Comparison of ENCODE assay signal across 1 cellular context in the genomic region with DNA sequence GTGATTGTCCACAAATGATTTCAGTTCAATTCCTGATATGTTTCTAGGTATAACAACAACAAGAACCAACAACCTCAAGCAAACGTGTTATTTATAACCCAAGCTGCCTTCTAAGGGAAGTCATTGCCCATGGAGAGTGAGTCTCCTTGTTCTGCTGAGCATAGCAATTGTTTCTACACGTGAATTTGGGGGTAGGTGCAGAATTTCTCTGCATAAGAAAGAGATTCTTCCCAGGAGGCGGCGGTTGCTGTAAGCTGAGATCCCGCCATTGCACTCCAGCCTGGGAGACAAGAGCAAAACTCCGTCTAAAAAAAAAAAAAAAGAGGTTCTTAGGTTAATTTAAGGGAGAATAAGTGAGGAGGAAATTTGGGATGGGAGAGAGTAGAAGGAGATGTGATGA.
A peak's percentile ranks its signal among the peaks of the same experiment; 100 is the strongest.
TF ChIP-seq lines count a peak whose summit lies in the region.

No MANE protein-coding gene starts in this region.

TF ChIP-seq in H1, 55 proteins besides CTCF, POLR2A, EP300 and RAD21 (continued from another document):
- TF ChIP-seq ZNF274 (IDR thresholded peaks at IDR 0.05; ENCODE audit: borderline replicate concordance, extremely low read depth, low read length), result no peak
- TF ChIP-seq, protein P1, sequence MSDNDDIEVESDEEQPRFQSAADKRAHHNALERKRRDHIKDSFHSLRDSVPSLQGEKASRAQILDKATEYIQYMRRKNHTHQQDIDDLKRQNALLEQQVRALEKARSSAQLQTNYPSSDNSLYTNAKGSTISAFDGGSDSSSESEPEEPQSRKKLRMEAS (IDR thresholded peaks at IDR 0.05), result peak; percentile 32; the same call in 1 of the 2 replicates
- TF ChIP-seq YY1 (IDR thresholded peaks at IDR 0.05; ENCODE audit: low read depth, low read length), result peak; percentile 71; the same call in 1 of the 2 replicates
- TF ChIP-seq RBBP5 (IDR thresholded peaks at IDR 0.05; ENCODE audit: borderline replicate concordance, low read depth, low read length), result no peak
- no peak for TF ChIP-seq NANOG (IDR thresholded peaks at IDR 0.05; ENCODE audit: insufficient read depth, low read depth, low read length, poor library complexity, severe bottlenecking)
- TF ChIP-seq TEAD4 (IDR thresholded peaks at IDR 0.05; ENCODE audit: low read depth, low read length), result 0 out of 2 replicates have a peak, but pooled peaks have one; percentile 6
